9 cellular contexts compared by ENCODE assay signal in the genomic region with DNA sequence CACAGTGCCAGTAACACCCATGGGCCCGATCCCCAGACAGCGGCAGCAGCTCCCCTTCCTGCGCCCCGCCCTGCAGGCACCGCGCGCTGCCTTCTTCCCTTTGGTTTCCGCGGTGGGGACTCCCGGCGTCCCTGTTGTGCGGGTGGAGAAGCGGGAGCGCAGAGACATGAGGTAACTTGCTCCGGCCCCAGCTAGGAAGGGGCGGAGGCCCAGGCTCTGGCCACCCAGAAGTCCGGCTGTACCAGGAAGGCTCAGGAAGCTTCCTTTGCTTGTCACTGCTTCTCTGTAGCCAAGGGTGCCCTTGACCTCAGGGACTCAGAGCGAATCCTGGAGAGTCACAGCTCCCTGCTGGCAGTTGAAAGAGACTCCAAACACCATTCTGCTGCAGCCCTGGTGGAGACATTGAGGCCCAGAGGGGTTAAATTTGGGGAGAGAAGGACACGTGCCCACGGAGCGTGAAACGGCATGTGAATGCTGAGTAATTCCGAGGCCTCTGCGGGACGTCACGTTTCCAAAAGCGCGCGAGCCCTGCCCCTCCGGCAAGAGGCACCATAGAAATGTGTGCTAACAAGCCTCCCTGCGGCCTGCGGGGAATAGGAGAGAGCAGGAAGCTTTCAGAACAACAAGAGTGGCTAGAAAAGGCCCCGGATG. TPM values are rescaled to one million over a fixed set of nuclear protein-coding genes. Genes with fewer than 3 reads are reported as not detected.
DNase-seq lines count a peak whose midpoint lies in the region; ATAC-seq, FAIRE-seq and TF ChIP-seq lines count a peak whose summit lies in the region.
"Had no signal": no experiment of that assay in that cellular context is flagged by ENCODE, and none has a peak within 500 bp of the region (broad histone marks: within the 10 kb centered on the region; RNA-seq: fewer than 3 reads in every experiment).

No MANE protein-coding gene starts in this region.

- no peaks in the 10 kb centered on the region for H3K9me3 Mint-ChIP-seq in activated naive CD8-positive, alpha-beta T cell (ENCODE audit: low read depth)
- no peaks in the 10 kb centered on the region for H3K9me3 Mint-ChIP-seq in chondrocyte (ENCODE audit: low read depth)
- H3K9me3 Mint-ChIP-seq: dendritic cell treated with granulocyte-macrophage colony-stimulating factor and Interleukin-4, amounts not matched to agents 40 ng/mL and 50 ng/mL, for 4 days had no signal

- TF ChIP-seq CTCF in keratinocyte (optimal IDR thresholded peaks at IDR 0.05 in 1 of 3, IDR thresholded peaks at IDR 0.05 in 1 of 3, conservative IDR thresholded peaks at IDR 0.05 in 1 of 3; ENCODE audit: extremely low read depth in 1 of 3, insufficient read depth in 2 of 3, low read length in 3 of 3) (no peak), chondrocyte (IDR thresholded peaks at IDR 0.05) (no peak)

- peaks cover 26% of the 10 kb centered on the region for H3K4me1 ChIP-seq in keratinocyte (ENCODE audit: control insufficient read depth, extremely low read depth, insufficient read depth, low read length)

- H3K9ac ChIP-seq in keratinocyte (ENCODE audit: control insufficient read depth, extremely low read depth, insufficient read depth, low read length): peak overlapping the region; percentile 58

- H3K36me3 Mint-ChIP-seq in activated naive CD8-positive, alpha-beta T cell: no peaks in the 10 kb centered on the region
- no peaks in the 10 kb centered on the region for H3K36me3 Mint-ChIP-seq in chondrocyte (ENCODE audit: low read depth)

- dilution Hi-C loops in keratinocyte (cut with MboI; ENCODE audit: extremely low pct_ligation_motif_present, low sequenced_read_pairs): no loop called here

- peak overlapping the region; percentile 69 for H3K27ac Mint-ChIP-seq in activated naive CD8-positive, alpha-beta T cell
- no peak overlapping the region for H3K27ac Mint-ChIP-seq in chondrocyte (ENCODE audit: unreplicated experiment)
- H3K27ac Mint-ChIP-seq: dendritic cell treated with granulocyte-macrophage colony-stimulating factor and Interleukin-4, amounts not matched to agents 40 ng/mL and 50 ng/mL, for 4 days had no signal

- H4K20me1 ChIP-seq in keratinocyte (ENCODE audit: control insufficient read depth, extremely low read depth, insufficient read depth, low read length): no peaks in the 10 kb centered on the region

- peak; percentile 33 for ATAC-seq in HG03432 (IDR thresholded peaks at IDR 0.05; ENCODE audit: unreplicated experiment)
- ATAC-seq in HG03108 (IDR thresholded peaks at IDR 0.05; ENCODE audit: unreplicated experiment): no peak

- H3K9me1 ChIP-seq in keratinocyte (ENCODE audit: control insufficient read depth, extremely low read depth, insufficient read depth, low read length): no peaks in the 10 kb centered on the region

- H2AFZ ChIP-seq in keratinocyte (ENCODE audit: control insufficient read depth, low read length): peak overlapping the region; percentile 64

- DNase-seq in keratinocyte (ENCODE audit: low read depth, low spot score): peak; percentile 36
- peak; percentile 24 for DNase-seq in stimulated activated CD4-positive, alpha-beta T cell treated with anti-CD3 and anti-CD28 coated beads, Interleukin-2, amount 100 ng/mL, for 4 hours (ENCODE audit: low read depth)
- no peak for DNase-seq in Ammon's horn (ENCODE audit: low spot score)
- no peak for DNase-seq in SHP77 (lab: John Stamatoyannopoulos, UW)
- DNase-seq in chondrocyte (ENCODE audit: low spot score): no peak

- peak overlapping the region in 1 of 3 experiments; percentile 47 for H3K4me3 ChIP-seq in keratinocyte (ENCODE audit: control insufficient read depth in 2 of 3, extremely low read depth in 1 of 3, insufficient read depth in 2 of 3, low read depth in 1 of 3, low read length in 3 of 3)

- H3K79me2 ChIP-seq in keratinocyte (ENCODE audit: control insufficient read depth, insufficient read depth, low read length): no peaks in the 10 kb centered on the region

- H3K36me3 ChIP-seq in keratinocyte (ENCODE audit: control insufficient read depth in 2 of 2, extremely low read depth in 1 of 2, insufficient read depth in 2 of 2, low read length in 2 of 2): no peaks in the 10 kb centered on the region

- no peaks in the 10 kb centered on the region for H3K27me3 Mint-ChIP-seq in activated naive CD8-positive, alpha-beta T cell
- no peaks in the 10 kb centered on the region for H3K27me3 Mint-ChIP-seq in chondrocyte (ENCODE audit: low read depth)

- H3K4me1 Mint-ChIP-seq in activated naive CD8-positive, alpha-beta T cell (ENCODE audit: low read depth): peaks cover 8% of the 10 kb centered on the region
- H3K4me1 Mint-ChIP-seq in chondrocyte (ENCODE audit: low read depth): peaks cover 9% of the 10 kb centered on the region

- peak overlapping the region; percentile 58 for H3K4me3 Mint-ChIP-seq in activated naive CD8-positive, alpha-beta T cell
- H3K4me3 Mint-ChIP-seq in chondrocyte (ENCODE audit: unreplicated experiment): no peak overlapping the region
- H3K4me3 Mint-ChIP-seq: dendritic cell treated with granulocyte-macrophage colony-stimulating factor and Interleukin-4, amounts not matched to agents 40 ng/mL and 50 ng/mL, for 4 days had no signal

- peak; percentile 69 for FAIRE-seq in keratinocyte (lab: Jason Lieb, UNC)

- no peaks in the 10 kb centered on the region for H3K9me3 ChIP-seq in keratinocyte (ENCODE audit: control insufficient read depth, low read depth, low read length)

- no peaks in the 10 kb centered on the region for H3K27me3 ChIP-seq in keratinocyte (ENCODE audit: control insufficient read depth, extremely low read depth, insufficient read depth, low read length)

- peak overlapping the region; percentile 16 for H3K27ac ChIP-seq in keratinocyte (ENCODE audit: control insufficient read depth, insufficient read depth, low read length)

- peak overlapping the region; percentile 68 for H3K4me2 ChIP-seq in keratinocyte (ENCODE audit: control insufficient read depth, extremely low read depth, insufficient read depth, low read depth, low read length)

RNA-seq across cellular contexts. Expression of gene ADCY3, which starts 6.7 kb away (rescaled TPM):
- polyA plus RNA-seq in keratinocyte: 27.1 to 47.4 TPM (median 33.2 TPM) in 3 replicates
- polyA plus RNA-seq in keratinocyte (2011; ENCODE audit: low read depth): 15.1 TPM
- polyA plus RNA-seq in keratinocyte (2011; cell fraction: cytosol; rRNA removed): 14.9 and 18.3 TPM in 2 replicates
- 64.9 and 72.3 TPM in 2 replicates for polyA plus RNA-seq in keratinocyte (2011; cell fraction: nucleus; rRNA removed)
- 16.4 and 41.4 TPM in 2 replicates for polyA plus RNA-seq in keratinocyte (2012; ENCODE audit: low replicate concordance)
- 49.3 to 129 TPM (median 72.4 TPM) in 3 replicates for polyA minus RNA-seq in keratinocyte
- 47.8 TPM for polyA minus RNA-seq in keratinocyte (2011; cell fraction: cytosol; rRNA and poly(A)+ RNA removed)
- polyA minus RNA-seq in keratinocyte (2011; cell fraction: nucleus; rRNA and poly(A)+ RNA removed): 57.7 and 62.1 TPM in 2 replicates
- 57.5 to 69.3 TPM (median 62.6 TPM) in 3 replicates for total RNA-seq in chondrocyte

RNA-seq across cellular contexts. Expression of gene DNAJC27, which starts 45.0 kb away (rescaled TPM):
- 2.8 to 3.4 TPM (median 2.9 TPM) in 3 replicates for polyA plus RNA-seq in keratinocyte
- 3.2 TPM for polyA plus RNA-seq in keratinocyte (2011; ENCODE audit: low read depth)
- 1.3 and 1.8 TPM in 2 replicates for polyA plus RNA-seq in keratinocyte (2011; cell fraction: cytosol; rRNA removed)
- polyA plus RNA-seq in keratinocyte (2011; cell fraction: nucleus; rRNA removed): 4.1 and 6.0 TPM in 2 replicates
- polyA plus RNA-seq in keratinocyte (2012; ENCODE audit: low replicate concordance): 1.2 and 1.6 TPM in 2 replicates
- 3.2 to 6.1 TPM (median 5.0 TPM) in 3 replicates for polyA minus RNA-seq in keratinocyte
- 2.5 TPM for polyA minus RNA-seq in keratinocyte (2011; cell fraction: cytosol; rRNA and poly(A)+ RNA removed)
- 1.8 and 4.7 TPM in 2 replicates for polyA minus RNA-seq in keratinocyte (2011; cell fraction: nucleus; rRNA and poly(A)+ RNA removed)
- 3.8 to 4.9 TPM (median 4.0 TPM) in 3 replicates for total RNA-seq in chondrocyte

Comparison
In these comparisons a context has a peak if more than half of its experiments do, and no peak if none do; other contexts are left out.
1. DNase-seq: peak in keratinocyte (single experiment) and stimulated activated CD4-positive, alpha-beta T cell treated with anti-CD3 and anti-CD28 coated beads, Interleukin-2, amount 100 ng/mL, for 4 hours (single experiment); none in Ammon's horn (single experiment), SHP77 (0 of 2) and chondrocyte (single experiment).